In the genomic region with DNA sequence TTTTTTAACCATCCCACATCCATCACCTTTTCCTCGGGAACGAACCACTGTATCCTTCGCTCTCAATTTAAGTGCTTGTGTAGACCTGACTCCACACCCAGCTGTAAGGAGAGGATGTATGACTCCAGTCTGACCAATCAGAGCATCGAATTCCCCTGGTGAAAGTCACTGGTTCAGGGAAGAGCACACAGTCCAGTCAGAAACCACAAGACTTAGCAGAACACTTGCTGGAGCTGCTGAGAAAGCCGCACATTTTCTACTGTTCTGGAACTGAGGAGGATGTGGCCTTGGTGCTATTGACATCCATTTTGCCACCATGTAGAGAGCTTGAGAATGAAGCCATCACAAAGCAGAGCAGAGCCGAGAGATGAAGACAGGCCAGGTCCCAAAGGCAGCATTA, we compare ENCODE assay signal across 20 cellular contexts. TPM values are rescaled to one million over a fixed set of nuclear protein-coding genes. Genes with fewer than 3 reads are reported as not detected.
DNase-seq lines count a peak whose midpoint lies in the region; FAIRE-seq and TF ChIP-seq lines count a peak whose summit lies in the region.
"Had no signal": no experiment of that assay in that cellular context is flagged by ENCODE, and none has a peak within 500 bp of the region (broad histone marks: within the 10 kb centered on the region; RNA-seq: fewer than 3 reads in every experiment).

No MANE protein-coding gene starts in this region.

- H3K27me3 ChIP-seq in bronchial epithelial cell (ENCODE audit: control insufficient read depth, insufficient read depth, low read length) (no peaks in the 10 kb centered on the region), mesenchymal stem cell (ENCODE audit: control insufficient read depth in 1 of 2, insufficient read depth in 1 of 2, low read length in 2 of 2) (no peaks in the 10 kb centered on the region)
- H3K27me3 ChIP-seq: upper lobe of right lung had no signal

- no peak overlapping the region for H4K8ac ChIP-seq in mesenchymal stem cell (ENCODE audit: low read length)

- no peak for FAIRE-seq in bronchial epithelial cell (lab: Jason Lieb, UNC)
- FAIRE-seq: HTR-8/SVneo had no signal

- H2BK12ac ChIP-seq in mesenchymal stem cell (ENCODE audit: low read length in 2 of 2): no peak overlapping the region

- H3K4me1 ChIP-seq in mesenchymal stem cell (ENCODE audit: control insufficient read depth, insufficient read depth, low read depth, low read length): peaks cover 8% of the 10 kb centered on the region
- H3K4me1 ChIP-seq: upper lobe of right lung had no signal

- no peak for TF ChIP-seq CTCF in bronchial epithelial cell (IDR thresholded peaks at IDR 0.05; ENCODE audit: insufficient read depth, low read length, severe bottlenecking)

- no peak overlapping the region for H3K23ac ChIP-seq in mesenchymal stem cell (ENCODE audit: low read length in 2 of 2)

- no peak overlapping the region for H3K4me2 ChIP-seq in mesenchymal stem cell (ENCODE audit: low read length, poor library complexity, severe bottlenecking)

- H2BK15ac ChIP-seq in mesenchymal stem cell (ENCODE audit: low read depth, poor library complexity, severe bottlenecking): no peak overlapping the region

- H3K36me3 ChIP-seq in bronchial epithelial cell (ENCODE audit: control insufficient read depth, insufficient read depth, low read length) (no peaks in the 10 kb centered on the region), mesenchymal stem cell (ENCODE audit: control insufficient read depth in 1 of 2, insufficient read depth in 2 of 2, low read depth in 1 of 2, low read length in 2 of 2) (no peaks in the 10 kb centered on the region)
- H3K36me3 ChIP-seq: upper lobe of right lung had no signal

- DNase-seq in AG08396 (ENCODE audit: low spot score): peak; percentile 49
- DNase-seq in HT1080 (ENCODE audit: low read depth): peak; percentile 46
- DNase-seq in bronchial epithelial cell (ENCODE audit: low read depth): peak; percentile 73
- DNase-seq in mesenchymal stem cell: no peak
- DNase-seq in COR-L47 (lab: John Stamatoyannopoulos, UW): no peak
- DNase-seq in HPDE6-E6E7 (ENCODE audit: extremely low spot score): no peak
- DNase-seq in NCI-H524 treated with DMSO at 0.1 percent for 48 hours (lab: John Stamatoyannopoulos, UW): no peak
- no peak for DNase-seq in HUDEP-2 (lab: John Stamatoyannopoulos, UW; ENCODE audit: unreplicated experiment in 76 of 76)
- DNase-seq: activated B cell treated with CpG ODN at 0.5 μM for 24 hours; activated CD4-positive, alpha-beta T cell treated with anti-CD3 and anti-CD28 coated beads, Interleukin-2, amount 50 U/mL, for 4 hours; activated effector memory CD4-positive, alpha-beta T cell treated with Interleukin-2 at 50 U/mL for 16 hours; activated naive CD8-positive, alpha-beta T cell treated with anti-CD3 and anti-CD28 coated beads, Interleukin-2, amount 50 U/mL, for 24 hours; CD4-positive, alpha-beta T cell; GF-D8; left ventricle myocardium superior; NCI-H1092 treated with DMSO at 0.1 percent for 48 hours; NCI-H2081 treated with DMSO at 0.1 percent for 48 hours; T-helper 9 cell; upper lobe of right lung had no signal

- H3K4ac ChIP-seq in mesenchymal stem cell (ENCODE audit: low read depth in 1 of 2, low read length in 2 of 2): no peak overlapping the region

- H3K18ac ChIP-seq in mesenchymal stem cell (ENCODE audit: low read depth in 1 of 2, low read length in 2 of 2): no peak overlapping the region

- H3K27ac ChIP-seq in mesenchymal stem cell (ENCODE audit: low read length, poor library complexity, severe bottlenecking): no peak overlapping the region
- H3K27ac ChIP-seq: upper lobe of right lung had no signal

- no peak overlapping the region for H2BK5ac ChIP-seq in mesenchymal stem cell (ENCODE audit: low read depth, low read length, poor library complexity, severe bottlenecking)

- H2AK5ac ChIP-seq in mesenchymal stem cell (ENCODE audit: low read length, severe bottlenecking): no peak overlapping the region

- no peaks in the 10 kb centered on the region for H3K9me3 ChIP-seq in mesenchymal stem cell (ENCODE audit: control insufficient read depth, low read length)
- H3K9me3 ChIP-seq: upper lobe of right lung had no signal

- 96% methylated on average over 6 of the region's 6 CpGs for WGBS in mesenchymal stem cell

- H3K9ac ChIP-seq in mesenchymal stem cell (ENCODE audit: low read length): no peak overlapping the region

- H3K4me3 ChIP-seq in bronchial epithelial cell (ENCODE audit: low read depth, low read length) (no peak overlapping the region), mesenchymal stem cell (ENCODE audit: insufficient read depth in 1 of 2, low read depth in 1 of 2, low read length in 2 of 2) (no peak overlapping the region)
- H3K4me3 ChIP-seq: upper lobe of right lung had no signal

- no peaks in the 10 kb centered on the region for H3K79me1 ChIP-seq in mesenchymal stem cell (replicated peaks; ENCODE audit: low read length, poor library complexity, severe bottlenecking)

- H2AFZ ChIP-seq in mesenchymal stem cell (ENCODE audit: low read depth, low read length): no peak overlapping the region

- H3K14ac ChIP-seq in mesenchymal stem cell (ENCODE audit: low read length in 2 of 2): no peak overlapping the region

- H2BK120ac ChIP-seq in mesenchymal stem cell (ENCODE audit: low read depth, low read length): no peak overlapping the region

- peak overlapping the region; percentile 66 for H4K91ac ChIP-seq in mesenchymal stem cell (ENCODE audit: low read length)

RNA-seq across cellular contexts. Expression of gene CNN3, which starts 59.9 kb away (rescaled TPM):
- 269 and 346 TPM in 2 replicates for total RNA-seq in HT1080 (2014; rRNA removed; shearing (Covaris generic))
- 307 and 319 TPM in 2 replicates for polyA plus RNA-seq in HT1080 (2015; cell fraction: cytosol; rRNA removed)
- 236 and 247 TPM in 2 replicates for polyA plus RNA-seq in HT1080 (2015; cell fraction: nucleus; rRNA removed)
- 33.4 and 55.4 TPM in 2 replicates for total RNA-seq in bronchial epithelial cell
- polyA plus RNA-seq in mesenchymal stem cell (2013, experiment 1 of 2): 226 TPM
- polyA plus RNA-seq in mesenchymal stem cell (2013, experiment 2 of 2): 232 TPM

Comparison
In these comparisons a context has a peak if more than half of its experiments do, and no peak if none do; other contexts are left out.
1. DNase-seq: peak in AG08396 (single experiment), HT1080 (single experiment) and bronchial epithelial cell (single experiment); none in mesenchymal stem cell (single experiment), COR-L47 (single experiment), HPDE6-E6E7 (single experiment), NCI-H524 treated with DMSO at 0.1 percent for 48 hours (single experiment) and HUDEP-2 (0 of 76).